Comparison of ENCODE assay signal across 27 cellular contexts in genomic region chr10:102146971-102147428, GRCh38. TPM values are rescaled to one million over a fixed set of nuclear protein-coding genes. Genes with fewer than 3 reads are reported as not detected.
A peak's percentile ranks its signal among the peaks of the same experiment; 100 is the strongest.
DNase-seq lines count a peak whose midpoint lies in the region; ATAC-seq and TF ChIP-seq lines count a peak whose summit lies in the region.
"Had no signal": no experiment of that assay in that cellular context is flagged by ENCODE, and none has a peak within 500 bp of the region (broad histone marks: within the 10 kb centered on the region; RNA-seq: fewer than 3 reads in every experiment).

No MANE protein-coding gene starts in this region.

- H3K27me3 Mint-ChIP-seq in MCF 10A (ENCODE audit: insufficient read depth, unreplicated experiment) (no peaks in the 10 kb centered on the region), HFFc6 (ENCODE audit: insufficient read depth) (peaks cover 3% of the 10 kb centered on the region), chondrocyte (ENCODE audit: low read depth) (no peaks in the 10 kb centered on the region)
- H3K27me3 Mint-ChIP-seq: activated B cell treated with CpG ODN at 0.5 μM for 24 hours; stimulated activated naive CD8-positive, alpha-beta T cell treated with anti-CD3 and anti-CD28 coated beads, Interleukin-15, Interleukin-2, amounts not matched to agents 100 ng/mL and 50 ng/mL, for 24 hours had no signal

- H3K27ac Mint-ChIP-seq in MCF 10A (ENCODE audit: low read depth, unreplicated experiment) = no peak overlapping the region
- peak overlapping the region; percentile 56 for H3K27ac Mint-ChIP-seq in HFFc6
- peak overlapping the region; percentile 45 for H3K27ac Mint-ChIP-seq in chondrocyte (ENCODE audit: unreplicated experiment)
- H3K27ac Mint-ChIP-seq in stimulated activated effector memory CD8-positive, alpha-beta T cell treated with anti-CD3 and anti-CD28 coated beads, Interleukin-12 subunit alpha, Interleukin-12 subunit beta, amount 100 ng/mL, for 72 hours = peak overlapping the region; percentile 74
- H3K27ac Mint-ChIP-seq: activated B cell treated with CpG ODN at 0.5 μM for 24 hours had no signal

- TF ChIP-seq POLR2A in Peyer's patch (IDR thresholded peaks at IDR 0.05) = no peak

- H3K27ac ChIP-seq in mammary epithelial cell (ENCODE audit: insufficient read depth, low read depth, low read length) (no peak overlapping the region), Peyer's patch (no peak overlapping the region)
- H3K27ac ChIP-seq: brain microvascular endothelial cell, C4-2B, esophagus muscularis mucosa, thyroid gland had no signal

- POLR2A ChIA-PET in MCF 10A (lab: Yijun Ruan, JAX) = interaction anchor here (1.4 kb wide), 1 partner anchor 11 kb away, joined by 5 read pairs; no protein-coding TSS in a partner anchor

- CTCF ChIA-PET in mammary epithelial cell (lab: Charles Lee; ENCODE audit: low non-redundant PET) = no interaction called here
- CTCF ChIA-PET in MCF 10A (lab: Yijun Ruan, JAX) = interaction anchor here (1.6 kb wide), 1 partner anchor 15 kb away, joined by 5 read pairs; no protein-coding TSS in a partner anchor

- H3K27me3 ChIP-seq in mammary epithelial cell (ENCODE audit: insufficient read depth, low read length) (no peaks in the 10 kb centered on the region), Peyer's patch (no peaks in the 10 kb centered on the region)
- H3K27me3 ChIP-seq: brain microvascular endothelial cell, esophagus muscularis mucosa, thyroid gland had no signal

- 97% methylated on average over 15 of the region's 17 CpGs for WGBS in mammary epithelial cell (ENCODE audit: low coverage, missing lambda C conversion rate)

- peaks cover 3% of the 10 kb centered on the region for H4K20me1 ChIP-seq in mammary epithelial cell (ENCODE audit: insufficient read depth, low read length)

- no peaks in the 10 kb centered on the region for H3K9me3 ChIP-seq in mammary epithelial cell (replicated peaks; ENCODE audit: insufficient read depth, low read length)
- no peaks in the 10 kb centered on the region for H3K9me3 ChIP-seq in Peyer's patch
- H3K9me3 ChIP-seq: esophagus muscularis mucosa, thyroid gland had no signal

- H3K79me2 ChIP-seq in mammary epithelial cell (ENCODE audit: insufficient read depth, low read length) = peaks cover 59% of the 10 kb centered on the region

- H3K4me1 ChIP-seq in mammary epithelial cell (ENCODE audit: insufficient read depth, low read length) (peaks cover 10% of the 10 kb centered on the region), Peyer's patch (peaks cover 0 to 5% (median 0%) of the 10 kb centered on the region in 4 donors)

- DNase-seq in mammary epithelial cell (no peak), MCF 10A (ENCODE audit: unreplicated experiment) (no peak), HFFc6 (no peak), chondrocyte (ENCODE audit: low spot score) (no peak), CD1c-positive myeloid dendritic cell (ENCODE audit: extremely low spot score) (no peak), HCEC 1CT (no peak), Peyer's patch (no peak)
- DNase-seq in stimulated activated effector memory CD8-positive, alpha-beta T cell treated with anti-CD3 and anti-CD28 coated beads, Interleukin-12 subunit alpha, Interleukin-12 subunit beta, amount 100 ng/mL, for 72 hours (ENCODE audit: low spot score in 2 of 2) = no peak
- DNase-seq: activated B cell treated with CpG ODN at 0.5 μM for 24 hours; activated CD4-positive, alpha-beta T cell treated with anti-CD3 and anti-CD28 coated beads, Interleukin-2, amount 50 U/mL, for 48 hours; activated T-cell treated with anti-CD3 and anti-CD28 coated beads, Interleukin-2, amount 50 U/mL, for 4 hours; brain microvascular endothelial cell; effector CD8-positive, alpha-beta T cell; hippocampal formation; KBM-7; left ventricle myocardium superior; NCI-H1436 treated with DMSO at 0.1 percent for 48 hours; NCI-H2107; OCI-M1; posterior cingulate gyrus; Right ventricle myocardium superior; stimulated activated CD4-positive, alpha-beta T cell treated with anti-CD3 and anti-CD28 coated beads, Interleukin-4, amount 100 ng/mL, for 4 hours; thyroid gland had no signal

- H3K36me3 ChIP-seq in mammary epithelial cell (ENCODE audit: insufficient read depth, low read length) (peaks cover 59% of the 10 kb centered on the region), Peyer's patch (peaks cover 0 to 63% (median 0%) of the 10 kb centered on the region in 3 donors)

- dilution Hi-C loops in mammary epithelial cell (cut with HindIII; ENCODE audit: low sequenced_read_pairs) = loop anchor here (5.0 kb wide), 1 partner anchor 65 kb away; no protein-coding TSS in a partner anchor

- no peak for ATAC-seq in stimulated activated effector memory CD8-positive, alpha-beta T cell treated with anti-CD3 and anti-CD28 coated beads, Interleukin-12 subunit alpha, Interleukin-12 subunit beta, amount 100 ng/mL, for 72 hours
- ATAC-seq: activated T-cell treated with anti-CD3 and anti-CD28 coated beads, Interleukin-2, amount 50 U/mL, for 4 hours; left ventricle myocardium superior; sciatic nerve had no signal

- in situ Hi-C loops in mammary epithelial cell (cut with MboI; ENCODE audit: low sequenced_read_pairs in 2 of 2) = no loop called here

- H3K36me3 Mint-ChIP-seq in MCF 10A (ENCODE audit: insufficient read depth, unreplicated experiment) = peaks cover 82% of the 10 kb centered on the region
- peaks cover 66% of the 10 kb centered on the region for H3K36me3 Mint-ChIP-seq in HFFc6 (ENCODE audit: low read depth)
- peaks cover 53% of the 10 kb centered on the region for H3K36me3 Mint-ChIP-seq in chondrocyte (ENCODE audit: low read depth)
- H3K36me3 Mint-ChIP-seq in stimulated activated effector memory CD8-positive, alpha-beta T cell treated with anti-CD3 and anti-CD28 coated beads, Interleukin-12 subunit alpha, Interleukin-12 subunit beta, amount 100 ng/mL, for 72 hours = peaks cover 100% of the 10 kb centered on the region

- TF ChIP-seq CTCF in mammary epithelial cell (conservative IDR thresholded peaks at IDR 0.05 in 1 of 2, IDR thresholded peaks at IDR 0.05 in 1 of 2; ENCODE audit: extremely low read depth in 1 of 2, insufficient read depth in 1 of 2, low read depth in 1 of 2, low read length in 2 of 2) (no peak), MCF 10A (IDR thresholded peaks at IDR 0.05; ENCODE audit: unreplicated experiment) (no peak), HFFc6 (IDR thresholded peaks at IDR 0.05) (no peak), chondrocyte (IDR thresholded peaks at IDR 0.05) (no peak), Peyer's patch (IDR thresholded peaks at IDR 0.05) (no peak)

- H3K4me3 ChIP-seq in mammary epithelial cell (replicated peaks in 1 of 3; ENCODE audit: insufficient read depth in 1 of 3, low read depth in 2 of 3, low read length in 3 of 3) (no peak overlapping the region), Peyer's patch (no peak overlapping the region)
- H3K4me3 ChIP-seq: esophagus muscularis mucosa, thyroid gland had no signal

- H3K9me3 Mint-ChIP-seq in MCF 10A (ENCODE audit: unreplicated experiment) (no peaks in the 10 kb centered on the region), HFFc6 (no peaks in the 10 kb centered on the region), chondrocyte (ENCODE audit: low read depth) (no peaks in the 10 kb centered on the region)
- no peaks in the 10 kb centered on the region for H3K9me3 Mint-ChIP-seq in stimulated activated effector memory CD8-positive, alpha-beta T cell treated with anti-CD3 and anti-CD28 coated beads, Interleukin-12 subunit alpha, Interleukin-12 subunit beta, amount 100 ng/mL, for 72 hours
- H3K9me3 Mint-ChIP-seq: activated B cell treated with CpG ODN at 0.5 μM for 24 hours; activated T-cell treated with anti-CD3 and anti-CD28 coated beads, Interleukin-2, amount 50 U/mL, for 4 hours; stimulated activated naive CD8-positive, alpha-beta T cell treated with anti-CD3 and anti-CD28 coated beads, Interleukin-15, Interleukin-2, amounts not matched to agents 100 ng/mL and 50 ng/mL, for 24 hours had no signal

- no peak overlapping the region for H3K9ac ChIP-seq in mammary epithelial cell (ENCODE audit: insufficient read depth, low read length)

- TSS peak; percentile 17 for BruUV-seq in mammary epithelial cell (replicated peaks; lab: Mats Ljungman, UMichigan)
- no TSS peak for BruUV-seq in MCF 10A (replicated peaks; lab: Mats Ljungman, UMichigan)

- H2AFZ ChIP-seq in mammary epithelial cell (ENCODE audit: low read depth, low read length) = no peak overlapping the region

- no peak overlapping the region for H3K4me3 Mint-ChIP-seq in MCF 10A (ENCODE audit: unreplicated experiment)
- H3K4me3 Mint-ChIP-seq in HFFc6 = no peak overlapping the region
- H3K4me3 Mint-ChIP-seq in chondrocyte (ENCODE audit: unreplicated experiment) = no peak overlapping the region
- H3K4me3 Mint-ChIP-seq in stimulated activated effector memory CD8-positive, alpha-beta T cell treated with anti-CD3 and anti-CD28 coated beads, Interleukin-12 subunit alpha, Interleukin-12 subunit beta, amount 100 ng/mL, for 72 hours = no peak overlapping the region
- H3K4me3 Mint-ChIP-seq: activated B cell treated with CpG ODN at 0.5 μM for 24 hours; activated T-cell treated with anti-CD3 and anti-CD28 coated beads, Interleukin-2, amount 50 U/mL, for 4 hours; stimulated activated naive CD8-positive, alpha-beta T cell treated with anti-CD3 and anti-CD28 coated beads, Interleukin-15, Interleukin-2, amounts not matched to agents 100 ng/mL and 50 ng/mL, for 24 hours had no signal

- H3K4me1 Mint-ChIP-seq in MCF 10A (ENCODE audit: insufficient read depth, unreplicated experiment) (peaks cover 9% of the 10 kb centered on the region), HFFc6 (ENCODE audit: low read depth) (peaks cover 50% of the 10 kb centered on the region), chondrocyte (ENCODE audit: low read depth) (peaks cover 21% of the 10 kb centered on the region)
- H3K4me1 Mint-ChIP-seq in stimulated activated effector memory CD8-positive, alpha-beta T cell treated with anti-CD3 and anti-CD28 coated beads, Interleukin-12 subunit alpha, Interleukin-12 subunit beta, amount 100 ng/mL, for 72 hours = peaks cover 43% of the 10 kb centered on the region

- H3K4me2 ChIP-seq in mammary epithelial cell (ENCODE audit: insufficient read depth, low read depth, low read length) = no peak overlapping the region

- intact Hi-C loops in mammary epithelial cell (cut with micrococcal nuclease) (no loop called here), MCF 10A (cut with micrococcal nuclease) (no loop called here)

RNA-seq across cellular contexts. Expression of gene NOLC1, which starts 5.2 kb away (rescaled TPM):
- total RNA-seq in mammary epithelial cell (100 to 1,000 TPM in 1 of 2 donors, 10 to 100 TPM in 1; 51.2 to 116 TPM), MCF 10A (2022) (122 and 168 TPM in 2 replicates), chondrocyte (36.2 to 50.6 TPM (median 38.8 TPM) in 3 replicates), Peyer's patch (100 to 1,000 TPM in 1 of 4 donors, 10 to 100 TPM in 3; 19.0 to 149 (median 34.2) TPM)
- 170 TPM for polyA plus RNA-seq in mammary epithelial cell
- polyA minus RNA-seq in mammary epithelial cell = 74.5 TPM
- total RNA-seq in HFFc6 (2021; fragmentation: NEBNext Ultra II Directional; extraction: Animal tissue kit (Norgen Biotek cat#: 25700)) = 10 to 100 TPM; 47.6 to 62.2 (median 58.4) TPM

RNA-seq across cellular contexts. Expression of gene PPRC1, which starts 14.2 kb away (rescaled TPM):
- total RNA-seq in mammary epithelial cell = 10 to 100 TPM; 14.5 to 69.0 TPM
- 27.4 TPM for polyA plus RNA-seq in mammary epithelial cell
- polyA minus RNA-seq in mammary epithelial cell = 88.8 TPM
- total RNA-seq in MCF 10A (2022) = 50.4 and 68.2 TPM in 2 replicates
- 10 to 100 TPM; 49.4 to 56.6 (median 53.8) TPM for total RNA-seq in HFFc6 (2021; fragmentation: NEBNext Ultra II Directional; extraction: Animal tissue kit (Norgen Biotek cat#: 25700))
- 42.9 to 47.3 TPM (median 44.4 TPM) in 3 replicates for total RNA-seq in chondrocyte
- 10 to 100 TPM in 3 of 4 donors, 1 to 10 TPM in 1; 8.6 to 71.0 (median 24.0) TPM for total RNA-seq in Peyer's patch

RNA-seq across cellular contexts. Expression of gene LDB1, which starts 26.8 kb away (rescaled TPM):
- total RNA-seq in mammary epithelial cell (10 to 100 TPM; 54.3 to 77.1 TPM), MCF 10A (2022) (28.9 and 31.7 TPM in 2 replicates), chondrocyte (64.6 to 73.9 TPM (median 65.7 TPM) in 3 replicates), Peyer's patch (10 to 100 TPM; 19.6 to 67.7 (median 42.1) TPM)
- 83.6 TPM for polyA plus RNA-seq in mammary epithelial cell
- 192 TPM for polyA minus RNA-seq in mammary epithelial cell
- total RNA-seq in HFFc6 (2021; fragmentation: NEBNext Ultra II Directional; extraction: Animal tissue kit (Norgen Biotek cat#: 25700)) = 10 to 100 TPM; 51.6 to 64.8 (median 59.3) TPM
